1 cellular context compared by ENCODE assay signal in the genomic region with DNA sequence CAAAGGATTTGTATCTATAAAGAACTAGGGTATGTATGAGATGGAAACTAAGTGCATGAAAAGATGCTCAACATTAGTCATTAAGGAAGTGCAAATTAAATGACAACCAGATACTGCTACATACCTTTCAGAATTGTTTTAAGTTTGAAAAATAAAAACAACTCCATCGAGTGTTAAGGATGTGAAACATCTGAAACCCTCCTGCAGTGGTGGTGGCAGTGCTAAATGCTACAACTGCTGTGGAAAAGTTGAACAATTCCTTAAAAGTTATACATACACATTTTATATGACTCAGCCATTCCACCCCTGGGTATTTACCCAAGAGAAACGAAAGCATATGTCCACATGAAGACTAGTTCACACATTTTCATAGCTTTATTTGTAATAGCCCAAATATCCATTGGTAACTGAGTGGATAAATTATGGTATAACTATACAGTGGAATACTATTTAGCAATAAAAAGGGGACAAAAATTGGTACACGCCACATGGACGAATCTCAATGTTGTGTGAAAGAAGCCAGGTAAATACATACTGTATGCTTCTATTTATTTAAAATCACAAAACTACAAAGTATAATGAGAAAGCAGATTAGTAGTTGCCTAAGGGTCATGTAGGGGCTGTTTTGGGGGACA.
TF ChIP-seq lines count a peak whose summit lies in the region.

No MANE protein-coding gene starts in this region.

TF ChIP-seq in HCT116, 20 proteins besides CTCF, POLR2A, EP300 and RAD21:
- TF ChIP-seq EZH2phosphoT487 (IDR thresholded peaks at IDR 0.05; ENCODE audit: borderline replicate concordance) (no peak), JUND (IDR thresholded peaks at IDR 0.05) (no peak), SRF (IDR thresholded peaks at IDR 0.05; ENCODE audit: low read depth) (no peak), ZNF274 (IDR thresholded peaks at IDR 0.05; ENCODE audit: low read depth, low read length) (no peak), EGR1 (IDR thresholded peaks at IDR 0.05; ENCODE audit: low read depth) (no peak), ZFX (IDR thresholded peaks at IDR 0.05) (no peak), ELF1 (IDR thresholded peaks at IDR 0.05; ENCODE audit: borderline replicate concordance, low read depth) (no peak), FOSL1 (IDR thresholded peaks at IDR 0.05; ENCODE audit: low read depth) (no peak), EZH2 (IDR thresholded peaks at IDR 0.05) (no peak), SP1 (IDR thresholded peaks at IDR 0.05; ENCODE audit: low read depth) (no peak), SIN3A (IDR thresholded peaks at IDR 0.05; ENCODE audit: low read depth) (no peak), CBX3 (IDR thresholded peaks at IDR 0.05; ENCODE audit: low read depth) (no peak), TCF7L2 (IDR thresholded peaks at IDR 0.05; ENCODE audit: borderline replicate concordance, extremely low read depth, insufficient read depth, insufficient read length) (no peak), YY1 (IDR thresholded peaks at IDR 0.05; ENCODE audit: extremely low read depth, insufficient replicate concordance, low read depth, low read length) (no peak)
- TF ChIP-seq, protein P1, sequence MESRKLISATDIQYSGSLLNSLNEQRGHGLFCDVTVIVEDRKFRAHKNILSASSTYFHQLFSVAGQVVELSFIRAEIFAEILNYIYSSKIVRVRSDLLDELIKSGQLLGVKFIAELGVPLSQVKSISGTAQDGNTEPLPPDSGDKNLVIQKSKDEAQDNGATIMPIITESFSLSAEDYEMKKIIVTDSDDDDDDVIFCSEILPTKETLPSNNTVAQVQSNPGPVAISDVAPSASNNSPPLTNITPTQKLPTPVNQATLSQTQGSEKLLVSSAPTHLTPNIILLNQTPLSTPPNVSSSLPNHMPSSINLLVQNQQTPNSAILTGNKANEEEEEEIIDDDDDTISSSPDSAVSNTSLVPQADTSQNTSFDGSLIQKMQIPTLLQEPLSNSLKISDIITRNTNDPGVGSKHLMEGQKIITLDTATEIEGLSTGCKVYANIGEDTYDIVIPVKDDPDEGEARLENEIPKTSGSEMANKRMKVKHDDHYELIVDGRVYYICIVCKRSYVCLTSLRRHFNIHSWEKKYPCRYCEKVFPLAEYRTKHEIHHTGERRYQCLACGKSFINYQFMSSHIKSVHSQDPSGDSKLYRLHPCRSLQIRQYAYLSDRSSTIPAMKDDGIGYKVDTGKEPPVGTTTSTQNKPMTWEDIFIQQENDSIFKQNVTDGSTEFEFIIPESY (IDR thresholded peaks at IDR 0.05; ENCODE audit: extremely low read depth, insufficient replicate concordance, low read length) = no peak
- TF ChIP-seq, protein P2, sequence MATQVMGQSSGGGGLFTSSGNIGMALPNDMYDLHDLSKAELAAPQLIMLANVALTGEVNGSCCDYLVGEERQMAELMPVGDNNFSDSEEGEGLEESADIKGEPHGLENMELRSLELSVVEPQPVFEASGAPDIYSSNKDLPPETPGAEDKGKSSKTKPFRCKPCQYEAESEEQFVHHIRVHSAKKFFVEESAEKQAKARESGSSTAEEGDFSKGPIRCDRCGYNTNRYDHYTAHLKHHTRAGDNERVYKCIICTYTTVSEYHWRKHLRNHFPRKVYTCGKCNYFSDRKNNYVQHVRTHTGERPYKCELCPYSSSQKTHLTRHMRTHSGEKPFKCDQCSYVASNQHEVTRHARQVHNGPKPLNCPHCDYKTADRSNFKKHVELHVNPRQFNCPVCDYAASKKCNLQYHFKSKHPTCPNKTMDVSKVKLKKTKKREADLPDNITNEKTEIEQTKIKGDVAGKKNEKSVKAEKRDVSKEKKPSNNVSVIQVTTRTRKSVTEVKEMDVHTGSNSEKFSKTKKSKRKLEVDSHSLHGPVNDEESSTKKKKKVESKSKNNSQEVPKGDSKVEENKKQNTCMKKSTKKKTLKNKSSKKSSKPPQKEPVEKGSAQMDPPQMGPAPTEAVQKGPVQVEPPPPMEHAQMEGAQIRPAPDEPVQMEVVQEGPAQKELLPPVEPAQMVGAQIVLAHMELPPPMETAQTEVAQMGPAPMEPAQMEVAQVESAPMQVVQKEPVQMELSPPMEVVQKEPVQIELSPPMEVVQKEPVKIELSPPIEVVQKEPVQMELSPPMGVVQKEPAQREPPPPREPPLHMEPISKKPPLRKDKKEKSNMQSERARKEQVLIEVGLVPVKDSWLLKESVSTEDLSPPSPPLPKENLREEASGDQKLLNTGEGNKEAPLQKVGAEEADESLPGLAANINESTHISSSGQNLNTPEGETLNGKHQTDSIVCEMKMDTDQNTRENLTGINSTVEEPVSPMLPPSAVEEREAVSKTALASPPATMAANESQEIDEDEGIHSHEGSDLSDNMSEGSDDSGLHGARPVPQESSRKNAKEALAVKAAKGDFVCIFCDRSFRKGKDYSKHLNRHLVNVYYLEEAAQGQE (IDR thresholded peaks at IDR 0.05; ENCODE audit: low read depth) = no peak
